Comparison of ENCODE assay signal across 22 cellular contexts in genomic region chr2:4883375-4883774, GRCh38.
"Had no signal": no experiment of that assay in that cellular context is flagged by ENCODE, and none has a peak within 500 bp of the region (broad histone marks: within the 10 kb centered on the region; RNA-seq: fewer than 3 reads in every experiment).

No MANE protein-coding gene starts in this region.

- H3K36me3 ChIP-seq: MG63 had no signal

- DNase-seq: IMR-90, Karpas-422, KG1, MG63, NCI-H1092, NCI-H1105 treated with DMSO at 0.1 percent for 48 hours, NCI-H1417 treated with DMSO at 0.1 percent for 48 hours, NCI-H146, NCI-H1694 treated with DMSO at 0.1 percent for 48 hours, NCI-H2029, NCI-H2081 treated with DMSO at 0.1 percent for 48 hours, NCI-H2171, NCI-H226, NCI-H446, NCI-H510A, NCI-H524 treated with DMSO at 0.1 percent for 48 hours, NCI-H69, NCI-H774, SHP77 had no signal

- H3K27me3 ChIP-seq: MG63 had no signal

- ATAC-seq: HepG2, Panc1 had no signal

- H3K4me3 ChIP-seq: MG63 had no signal

- H3K27ac ChIP-seq: RWPE1 had no signal

- H3K9me3 ChIP-seq: MG63 had no signal
